In the genomic region with DNA sequence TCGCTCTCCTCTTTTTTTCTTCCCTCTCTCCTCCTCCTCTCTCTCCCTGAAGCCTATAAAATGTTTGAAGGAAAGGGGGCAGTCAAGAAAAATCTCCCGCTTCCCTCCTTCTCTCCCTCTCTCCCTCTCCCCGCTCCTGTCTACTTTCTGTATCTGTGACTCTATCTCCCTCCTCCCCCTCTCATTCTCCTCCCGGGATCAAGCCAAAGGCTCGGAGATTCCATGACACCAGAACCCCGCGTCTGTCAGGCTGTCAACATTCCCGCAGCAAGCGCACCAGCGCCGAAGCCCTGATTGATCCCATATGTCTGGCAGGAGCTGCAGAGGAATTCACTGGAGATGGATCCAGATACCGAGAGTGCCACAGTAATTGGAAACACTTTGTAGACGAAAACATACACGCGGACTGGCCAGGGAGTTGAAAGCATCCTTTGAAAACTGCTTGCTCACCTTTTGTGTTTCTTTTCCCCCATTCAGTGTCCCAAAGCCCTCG, we compare ENCODE assay signal across 8 cellular contexts.
DNase-seq lines count a peak whose midpoint lies in the region; ATAC-seq, FAIRE-seq and TF ChIP-seq lines count a peak whose summit lies in the region.

No MANE protein-coding gene starts in this region.

- H3K4me3 ChIP-seq in HFF-Myc (replicated peaks; ENCODE audit: low read depth, low read length) (peak overlapping the region; percentile 64), cardiac fibroblast (replicated peaks in 1 of 2; ENCODE audit: low read depth in 2 of 2, low read length in 2 of 2) (peak overlapping the region; percentile 64 to 72), subcutaneous abdominal adipose tissue (ENCODE audit: low read depth in 1 of 5, low read length in 5 of 5) (peak overlapping the region; percentile 77 to 89 (median 79))

- DNase-seq in HFF-Myc (ENCODE audit: extremely low read depth, low read depth) (peak; percentile 83), cardiac fibroblast (ENCODE audit: low read depth in 2 of 2) (peak; percentile 56 to 76), islet precursor cell (peak; percentile 97), SIG-M5 treated with dmso at 0.1 percent for 504 hours (lab: John Stamatoyannopoulos, UW; ENCODE audit: unreplicated experiment) (no peak), GM19239 (ENCODE audit: insufficient read length, low spot score) (no peak)
- no peak for DNase-seq in activated T-cell treated with anti-CD3 and anti-CD28 coated beads, Interleukin-2, amount 50 U/mL, for 48 hours

- TF ChIP-seq CTCF in HFF-Myc (IDR thresholded peaks at IDR 0.05; ENCODE audit: low read depth, low read length, missing control alignments): no peak
- TF ChIP-seq CTCF in cardiac fibroblast (IDR thresholded peaks at IDR 0.05; ENCODE audit: low read depth, low read length): no peak

- no peak for ATAC-seq in GM19455 (IDR thresholded peaks at IDR 0.05; ENCODE audit: unreplicated experiment)

- peak overlapping the region in 4 of 5 donors; percentile 66 to 85 (median 78) for H3K9ac ChIP-seq in subcutaneous abdominal adipose tissue (ENCODE audit: low read length in 5 of 5)

- H3K27me3 ChIP-seq in subcutaneous abdominal adipose tissue (ENCODE audit: control insufficient read depth in 5 of 5, insufficient read depth in 4 of 5, low read length in 5 of 5): peaks cover 0 to 5% (median 0%) of the 10 kb centered on the region in 5 donors

- no peaks in the 10 kb centered on the region for H3K9me3 ChIP-seq in subcutaneous abdominal adipose tissue (ENCODE audit: control insufficient read depth in 5 of 5, low read length in 5 of 5)

- H3K27ac ChIP-seq in subcutaneous abdominal adipose tissue (ENCODE audit: low read depth, low read length): peak overlapping the region; percentile 91

- peaks cover 2 to 59% (median 34%) of the 10 kb centered on the region in 5 donors for H3K4me1 ChIP-seq in subcutaneous abdominal adipose tissue (ENCODE audit: control insufficient read depth in 5 of 5, insufficient read depth in 5 of 5, low read length in 5 of 5)

- no peaks in the 10 kb centered on the region for H3K36me3 ChIP-seq in subcutaneous abdominal adipose tissue (ENCODE audit: control insufficient read depth in 5 of 5, insufficient read depth in 5 of 5, low read length in 5 of 5)

- no peak for FAIRE-seq in GM19239 (lab: Jason Lieb, UNC)

Comparison
In these comparisons a context has a peak if more than half of its experiments do, and no peak if none do; other contexts are left out.
1. DNase-seq: peak in HFF-Myc (single experiment), cardiac fibroblast (2 of 2) and islet precursor cell (single experiment); none in SIG-M5 treated with dmso at 0.1 percent for 504 hours (single experiment), GM19239 (single experiment) and activated T-cell treated with anti-CD3 and anti-CD28 coated beads, Interleukin-2, amount 50 U/mL, for 48 hours (0 of 2).
2. Peak in every context shown above with its lines, with median percentiles within 50 percentile points of each other: H3K4me3 ChIP-seq.